Comparison of ENCODE assay signal across 27 cellular contexts in genomic region chr3:59016930-59017616, GRCh38. TPM values are rescaled to one million over a fixed set of nuclear protein-coding genes. Genes with fewer than 3 reads are reported as not detected.
"Had no signal": no experiment of that assay in that cellular context is flagged by ENCODE, and none has a peak within 500 bp of the region (broad histone marks: within the 10 kb centered on the region; RNA-seq: fewer than 3 reads in every experiment).

No MANE protein-coding gene starts in this region.

- H3K9me3 Mint-ChIP-seq: activated CD4-positive, alpha-beta T cell treated with anti-CD3 and anti-CD28 coated beads, Interleukin-2, amount 10 ng/mL, durations not matched to agents 7 days and 5 days; activated CD8-positive, alpha-beta T cell treated with anti-CD3 and anti-CD28 coated beads for 36 hours; activated naive CD4-positive, alpha-beta T cell treated with anti-CD3 and anti-CD28 coated beads, Interleukin-2, amount 50 U/mL, for 24 hours; activated T-helper 1 cell treated with anti-CD3 and anti-CD28 coated beads, Interleukin-12 subunit alpha, Interleukin-12 subunit beta, Interleukin-2, Interleukin-4 antibody, amounts not matched to agents 30 ng/mL and 10 ng/mL and 1 ng/mL, durations not matched to agents 14 hours and 24 hours and 36 hours; natural killer cell treated with Interleukin-12 subunit alpha and Interleukin-12 subunit beta and Interleukin-15 and Interleukin-18, amount 100 ng/mL, for 72 hours; T-cell had no signal

- H3K9me3 ChIP-seq: gastrocnemius medialis, thoracic aorta, upper lobe of left lung had no signal

- DNase-seq: activated CD4-positive, alpha-beta T cell treated with anti-CD3 and anti-CD28 coated beads, Interleukin-2, amount 10 ng/mL, durations not matched to agents 7 days and 5 days; activated CD4-positive, CD25-positive, alpha-beta regulatory T cell treated with anti-CD3 and anti-CD28 coated beads, Interleukin-2, amount 50 U/mL, for 72 hours; activated CD8-positive, alpha-beta memory T cell treated with anti-CD3 and anti-CD28 coated beads, Interleukin-2, amount 10 ng/mL, durations not matched to agents 7 days and 5 days; activated CD8-positive, alpha-beta T cell treated with anti-CD3 and anti-CD28 coated beads for 36 hours; activated gamma-delta T cell treated with Interleukin-2 at 50 U/mL for 16 hours; activated T-cell treated with anti-CD3 and anti-CD28 coated beads for 4 hours; aorta; brain microvascular endothelial cell; central memory CD4-positive, alpha-beta T cell; dermis blood vessel endothelial cell; effector CD8-positive, alpha-beta T cell; gastrocnemius medialis; head of caudate nucleus; hypothalamus; mammary epithelial cell; midbrain; stimulated activated CD4-positive, alpha-beta T cell treated with anti-CD3 and anti-CD28 coated beads, Interleukin-4, amount 100 ng/mL, for 1 hour; stimulated activated naive CD4-positive, alpha-beta T cell; T-cell; upper lobe of left lung; WERI-Rb-1 had no signal

- H3K4me3 ChIP-seq: gastrocnemius medialis, thoracic aorta, upper lobe of left lung had no signal

- H3K27me3 Mint-ChIP-seq: activated CD8-positive, alpha-beta memory T cell treated with anti-CD3 and anti-CD28 coated beads, Interleukin-2, amount 10 ng/mL, durations not matched to agents 7 days and 5 days had no signal

- H3K27ac ChIP-seq: brain microvascular endothelial cell, gastrocnemius medialis, thoracic aorta, upper lobe of left lung, WERI-Rb-1 had no signal

- H3K36me3 Mint-ChIP-seq: activated CD8-positive, alpha-beta memory T cell treated with anti-CD3 and anti-CD28 coated beads, Interleukin-2, amount 10 ng/mL, durations not matched to agents 7 days and 5 days; activated naive CD4-positive, alpha-beta T cell treated with anti-CD3 and anti-CD28 coated beads, Interleukin-2, amount 50 U/mL, for 24 hours; natural killer cell treated with Interleukin-12 subunit alpha and Interleukin-12 subunit beta and Interleukin-15 and Interleukin-18, amount 100 ng/mL, for 72 hours; T-cell had no signal

- H3K36me3 ChIP-seq: brain microvascular endothelial cell, gastrocnemius medialis, thoracic aorta, upper lobe of left lung, WERI-Rb-1 had no signal

- H3K27me3 ChIP-seq: brain microvascular endothelial cell, gastrocnemius medialis, upper lobe of left lung had no signal

- H3K4me1 Mint-ChIP-seq: activated CD4-positive, alpha-beta T cell treated with anti-CD3 and anti-CD28 coated beads, Interleukin-2, amount 10 ng/mL, durations not matched to agents 7 days and 5 days; activated CD8-positive, alpha-beta memory T cell treated with anti-CD3 and anti-CD28 coated beads, Interleukin-2, amount 10 ng/mL, durations not matched to agents 7 days and 5 days; activated naive CD4-positive, alpha-beta T cell treated with anti-CD3 and anti-CD28 coated beads, Interleukin-2, amount 50 U/mL, for 24 hours; T-cell had no signal

- ATAC-seq: activated CD8-positive, alpha-beta memory T cell treated with anti-CD3 and anti-CD28 coated beads, Interleukin-2, amount 10 ng/mL, durations not matched to agents 7 days and 5 days; activated CD8-positive, alpha-beta T cell treated with anti-CD3 and anti-CD28 coated beads for 36 hours; esophagus mucosa; gastrocnemius medialis; natural killer cell treated with Interleukin-12 subunit alpha and Interleukin-12 subunit beta and Interleukin-15 and Interleukin-18, amount 100 ng/mL, for 72 hours; SK-N-SH treated with all-trans-retinoic acid at 6 μM for 48 hours; T-cell had no signal

- H3K27ac Mint-ChIP-seq: activated CD4-positive, alpha-beta T cell treated with anti-CD3 and anti-CD28 coated beads, Interleukin-2, amount 10 ng/mL, durations not matched to agents 7 days and 5 days; activated CD8-positive, alpha-beta memory T cell treated with anti-CD3 and anti-CD28 coated beads, Interleukin-2, amount 10 ng/mL, durations not matched to agents 7 days and 5 days; activated CD8-positive, alpha-beta T cell treated with anti-CD3 and anti-CD28 coated beads for 36 hours; activated naive CD4-positive, alpha-beta T cell treated with anti-CD3 and anti-CD28 coated beads, Interleukin-2, amount 50 U/mL, for 24 hours; activated T-helper 1 cell treated with anti-CD3 and anti-CD28 coated beads, Interleukin-12 subunit alpha, Interleukin-12 subunit beta, Interleukin-2, Interleukin-4 antibody, amounts not matched to agents 30 ng/mL and 10 ng/mL and 1 ng/mL, durations not matched to agents 14 hours and 24 hours and 36 hours; natural killer cell treated with Interleukin-12 subunit alpha and Interleukin-12 subunit beta and Interleukin-15 and Interleukin-18, amount 100 ng/mL, for 72 hours; T-cell had no signal

- H3K4me3 Mint-ChIP-seq: activated CD4-positive, alpha-beta T cell treated with anti-CD3 and anti-CD28 coated beads, Interleukin-2, amount 10 ng/mL, durations not matched to agents 7 days and 5 days; activated CD8-positive, alpha-beta memory T cell treated with anti-CD3 and anti-CD28 coated beads, Interleukin-2, amount 10 ng/mL, durations not matched to agents 7 days and 5 days; activated CD8-positive, alpha-beta T cell treated with anti-CD3 and anti-CD28 coated beads for 36 hours; activated naive CD4-positive, alpha-beta T cell treated with anti-CD3 and anti-CD28 coated beads, Interleukin-2, amount 50 U/mL, for 24 hours; activated T-helper 1 cell treated with anti-CD3 and anti-CD28 coated beads, Interleukin-12 subunit alpha, Interleukin-12 subunit beta, Interleukin-2, Interleukin-4 antibody, amounts not matched to agents 30 ng/mL and 10 ng/mL and 1 ng/mL, durations not matched to agents 14 hours and 24 hours and 36 hours; natural killer cell treated with Interleukin-12 subunit alpha and Interleukin-12 subunit beta and Interleukin-15 and Interleukin-18, amount 100 ng/mL, for 72 hours; T-cell had no signal

- H3K4me1 ChIP-seq: gastrocnemius medialis, upper lobe of left lung had no signal

RNA-seq across cellular contexts. Expression of gene CFAP20DC, which starts 32.8 kb away (rescaled TPM):
- total RNA-seq: gastrocnemius medialis, thoracic aorta had no signal
- polyA plus RNA-seq: aorta had no signal
